Comparison of ENCODE assay signal across 8 cellular contexts in genomic region chr22:30195245-30196140, GRCh38. TPM values are rescaled to one million over a fixed set of nuclear protein-coding genes. Genes with fewer than 3 reads are reported as not detected.
DNase-seq lines count a peak whose midpoint lies in the region; ATAC-seq, FAIRE-seq and TF ChIP-seq lines count a peak whose summit lies in the region.

No MANE protein-coding gene starts in this region.

- H3K27me3 Mint-ChIP-seq in T-helper 1 cell treated with Interleukin-12 subunit alpha and Interleukin-12 subunit beta and Interleukin-4 antibody, amounts not matched to agents 30 μg/mL and 1 μg/mL, for 36 hours (ENCODE audit: low read depth), result no peaks in the 10 kb centered on the region

- no peaks in the 10 kb centered on the region for H3K36me3 ChIP-seq in HEK293 (ENCODE audit: control insufficient read depth in 2 of 2, insufficient read depth in 1 of 2, low read length in 2 of 2)
- no peaks in the 10 kb centered on the region for H3K36me3 ChIP-seq in smooth muscle cell (ENCODE audit: low read depth)

- peaks cover 77% of the 10 kb centered on the region for H3K4me1 Mint-ChIP-seq in T-helper 1 cell treated with Interleukin-12 subunit alpha and Interleukin-12 subunit beta and Interleukin-4 antibody, amounts not matched to agents 30 μg/mL and 1 μg/mL, for 36 hours (ENCODE audit: low read depth)

- peak overlapping the region; percentile 25 for H3K4me3 Mint-ChIP-seq in T-helper 1 cell treated with Interleukin-12 subunit alpha and Interleukin-12 subunit beta and Interleukin-4 antibody, amounts not matched to agents 30 μg/mL and 1 μg/mL, for 36 hours

- CTCF ChIA-PET in HEK293 (lab: Yijun Ruan, JAX), result interaction anchor here (0.5 to 1.5 kb wide), 8 partner anchors 42 to 469 kb away, joined by 3 to 9 read pairs (median 4); no protein-coding TSS in a partner anchor

- peak overlapping the region; percentile 84 for H3K9ac ChIP-seq in smooth muscle cell (ENCODE audit: low read depth)

- H4K20me1 ChIP-seq in smooth muscle cell (ENCODE audit: low read depth), result no peaks in the 10 kb centered on the region

- ATAC-seq in GM21825 (IDR thresholded peaks at IDR 0.05; ENCODE audit: unreplicated experiment), result no peak

- H2AFZ ChIP-seq in smooth muscle cell (ENCODE audit: low read depth), result no peak overlapping the region

- WGBS in smooth muscle cell (ENCODE audit: low lambda C conversion rate), result 7% methylated on average over 5 of the region's 5 CpGs

- no peak overlapping the region for H3K4me3 ChIP-seq in HEK293 (ENCODE audit: low read depth, low read length)
- peak overlapping the region; percentile 32 for H3K4me3 ChIP-seq in fibroblast of villous mesenchyme (ENCODE audit: low read depth, low read length)
- H3K4me3 ChIP-seq in smooth muscle cell, result no peak overlapping the region

- H3K4me1 ChIP-seq in HEK293 (ENCODE audit: control insufficient read depth, insufficient read depth, low read length) (peaks cover 21% of the 10 kb centered on the region), smooth muscle cell (ENCODE audit: low read depth) (peaks cover 16% of the 10 kb centered on the region)

- peaks cover 22% of the 10 kb centered on the region for H3F3A ChIP-seq in smooth muscle cell (ENCODE audit: low read depth)

- no peak for FAIRE-seq in HTR-8/SVneo (lab: Jason Lieb, UNC)

- H3K27me3 ChIP-seq in smooth muscle cell (ENCODE audit: low read depth), result no peaks in the 10 kb centered on the region

- POLR2A ChIA-PET in HEK293 (lab: Yijun Ruan, JAX), result interaction anchor here (0.9 to 1.3 kb wide), 6 partner anchors 10 to 59 kb away, joined by 3 to 5 read pairs (median 4); no protein-coding TSS in a partner anchor

- DNase-seq in fibroblast of villous mesenchyme (ENCODE audit: low read depth), result no peak
- no peak for DNase-seq in smooth muscle cell (lab: John Stamatoyannopoulos, UW; ENCODE audit: unreplicated experiment)
- no peak for DNase-seq in HPDE6-E6E7 (ENCODE audit: extremely low spot score)
- no peak for DNase-seq in hepatic stellate cell (ENCODE audit: low spot score)
- no peak for DNase-seq in HTR-8/SVneo (ENCODE audit: insufficient read length, low spot score)

- H3K9me3 Mint-ChIP-seq in T-helper 1 cell treated with Interleukin-12 subunit alpha and Interleukin-12 subunit beta and Interleukin-4 antibody, amounts not matched to agents 30 μg/mL and 1 μg/mL, for 36 hours, result peaks cover 9% of the 10 kb centered on the region

- H3K27ac ChIP-seq in HEK293 (ENCODE audit: extremely low read depth, low read depth, low read length) (peak overlapping the region; percentile 82), smooth muscle cell (ENCODE audit: low read depth) (peak overlapping the region; percentile 97)

- peaks cover 21% of the 10 kb centered on the region for H3K36me3 Mint-ChIP-seq in T-helper 1 cell treated with Interleukin-12 subunit alpha and Interleukin-12 subunit beta and Interleukin-4 antibody, amounts not matched to agents 30 μg/mL and 1 μg/mL, for 36 hours (ENCODE audit: low read depth)

- no peaks in the 10 kb centered on the region for H3K79me2 ChIP-seq in smooth muscle cell (ENCODE audit: low read depth)

- peak overlapping the region; percentile 60 for H3K4me2 ChIP-seq in smooth muscle cell

- H3K9me3 ChIP-seq in HEK293 (ENCODE audit: control insufficient read depth, insufficient read depth, low read depth, low read length), result no peaks in the 10 kb centered on the region
- no peaks in the 10 kb centered on the region for H3K9me3 ChIP-seq in smooth muscle cell (replicated peaks; ENCODE audit: low read depth)

- H3K27ac Mint-ChIP-seq in T-helper 1 cell treated with Interleukin-12 subunit alpha and Interleukin-12 subunit beta and Interleukin-4 antibody, amounts not matched to agents 30 μg/mL and 1 μg/mL, for 36 hours, result peak overlapping the region; percentile 94

- TF ChIP-seq CTCF in HEK293 (tag by site-specific recombination; IDR thresholded peaks at IDR 0.05), result no peak
- TF ChIP-seq CTCF in fibroblast of villous mesenchyme (IDR thresholded peaks at IDR 0.05; ENCODE audit: insufficient read depth, low read depth, low read length), result no peak
- no peak for TF ChIP-seq CTCF in smooth muscle cell (IDR thresholded peaks at IDR 0.05; ENCODE audit: borderline replicate concordance, insufficient read depth, poor library complexity, severe bottlenecking)

TF ChIP-seq in HEK293, 187 proteins besides CTCF, POLR2A, EP300 and RAD21 (continues in another document):
- TF ChIP-seq PRDM1 (tag by site-specific recombination; IDR thresholded peaks at IDR 0.05) (peak; percentile 82), OSR2 (tag by site-specific recombination; IDR thresholded peaks at IDR 0.05) (no peak; the same call in none of the 2 replicates), ZFHX2 (tag by site-specific recombination; conservative IDR thresholded peaks at IDR 0.05) (no peak), TSHZ1 (tag by site-specific recombination; IDR thresholded peaks at IDR 0.05; ENCODE audit: borderline replicate concordance) (peak; percentile 90; the same call in 1 of the 2 replicates), ZNF175 (tag by site-specific recombination; IDR thresholded peaks at IDR 0.05) (no peak), ZBTB49 (tag by site-specific recombination; IDR thresholded peaks at IDR 0.05; ENCODE audit: low read depth) (no peak), ZNF596 (tag by site-specific recombination; IDR thresholded peaks at IDR 0.05) (peak; percentile 60), ZEB2 (tag by site-specific recombination; IDR thresholded peaks at IDR 0.05) (no peak), BCL11A (tag by site-specific recombination; IDR thresholded peaks at IDR 0.05; ENCODE audit: low read depth) (0 out of 2 replicates have a peak, but pooled peaks have one; percentile 50), ZBTB7A (tag by site-specific recombination; IDR thresholded peaks at IDR 0.05; ENCODE audit: low read depth) (no peak), BCL11B (tag by site-specific recombination; IDR thresholded peaks at IDR 0.05; ENCODE audit: low read depth) (no peak), GLI2 (tag by site-specific recombination; IDR thresholded peaks at IDR 0.05; ENCODE audit: borderline replicate concordance, low read depth) (peak; percentile 88), KLF17 (tag by site-specific recombination; IDR thresholded peaks at IDR 0.05) (peak; percentile 99), ZNF391 (tag by site-specific recombination; IDR thresholded peaks at IDR 0.05; ENCODE audit: borderline replicate concordance, low read depth) (peak; percentile 69; the same call in 1 of the 2 replicates), FEZF1 (tag by site-specific recombination; IDR thresholded peaks at IDR 0.05) (peak; percentile 97), ZNF580 (tag by site-specific recombination; IDR thresholded peaks at IDR 0.05) (0 out of 2 replicates have a peak, but pooled peaks have one; percentile 10)

RNA-seq across cellular contexts. Expression of gene LIF, which starts 51.1 kb away (rescaled TPM):
- 7.4 and 7.8 TPM in 2 replicates for total RNA-seq in fibroblast of villous mesenchyme
- total RNA-seq in smooth muscle cell, result 29.9 and 40.6 TPM in 2 replicates
- polyA plus RNA-seq in smooth muscle cell, result 28.9 and 31.2 TPM in 2 replicates
